Comparison of ENCODE assay signal across 1 cellular context in genomic region chr1:162561037-162561615, GRCh38.
TF ChIP-seq lines count a peak whose summit lies in the region.

No MANE protein-coding gene starts in this region.

TF ChIP-seq in GM12878, 131 proteins besides CTCF, POLR2A, EP300 and RAD21 (continued from another document):
- TF ChIP-seq ATF3 (IDR thresholded peaks at IDR 0.05; ENCODE audit: borderline replicate concordance, extremely low read depth, low read depth, low read length): no peak
- TF ChIP-seq NR2C2 (IDR thresholded peaks at IDR 0.05; ENCODE audit: borderline replicate concordance, control insufficient read depth, insufficient read length, low read depth): no peak
- no peak for TF ChIP-seq ATF7 (IDR thresholded peaks at IDR 0.05; ENCODE audit: low read depth)
- no peak for TF ChIP-seq SUPT20H (IDR thresholded peaks at IDR 0.05; ENCODE audit: borderline replicate concordance, control insufficient read depth, low read depth, low read length)
- TF ChIP-seq ELK1 (IDR thresholded peaks at IDR 0.05; ENCODE audit: low read depth, low read length): no peak
- TF ChIP-seq E4F1 (IDR thresholded peaks at IDR 0.05; ENCODE audit: borderline replicate concordance, partially characterized antibody): no peak
- no peak for TF ChIP-seq ASH2L (IDR thresholded peaks at IDR 0.05; ENCODE audit: borderline replicate concordance, low read depth)
- no peak for TF ChIP-seq EED (IDR thresholded peaks at IDR 0.05; ENCODE audit: low read depth)
- no peak for TF ChIP-seq TARDBP (IDR thresholded peaks at IDR 0.05; ENCODE audit: borderline replicate concordance)
- peak; percentile 74 for TF ChIP-seq SP1 (IDR thresholded peaks at IDR 0.05; ENCODE audit: low read depth, low read length)
- no peak for TF ChIP-seq FOS (IDR thresholded peaks at IDR 0.05; ENCODE audit: borderline replicate concordance, extremely low read depth, insufficient read length)
- no peak for TF ChIP-seq YY1 (IDR thresholded peaks at IDR 0.05; ENCODE audit: low read depth, low read length)
- no peak for TF ChIP-seq HDAC2 (IDR thresholded peaks at IDR 0.05)
- TF ChIP-seq SRF (IDR thresholded peaks at IDR 0.05; ENCODE audit: low read depth in 2 of 2, low read length in 2 of 2): no peak
- TF ChIP-seq ZNF217 (IDR thresholded peaks at IDR 0.05): no peak
- no peak for TF ChIP-seq ZNF274 (IDR thresholded peaks at IDR 0.05; ENCODE audit: insufficient read depth, insufficient read length)
- peak; percentile 82 for TF ChIP-seq CREB1 (IDR thresholded peaks at IDR 0.05; ENCODE audit: low read depth)
- no peak; a peak in 1 of 4 replicates for TF ChIP-seq IKZF2 (IDR thresholded peaks at IDR 0.05)
- TF ChIP-seq ZBTB33 (IDR thresholded peaks at IDR 0.05): no peak
- TF ChIP-seq TCF3 (IDR thresholded peaks at IDR 0.05; ENCODE audit: borderline replicate concordance, insufficient read depth, low read depth, low read length): no peak
- no peak for TF ChIP-seq HSF1 (IDR thresholded peaks at IDR 0.05; ENCODE audit: low read depth, low read length)
- TF ChIP-seq SREBF1 (IDR thresholded peaks at IDR 0.05; ENCODE audit: low read length): no peak
- no peak for TF ChIP-seq PAX5 (IDR thresholded peaks at IDR 0.05; ENCODE audit: borderline replicate concordance, low read depth, low read length)
- no peak for TF ChIP-seq KLF5 (IDR thresholded peaks at IDR 0.05; ENCODE audit: partially characterized antibody)
- TF ChIP-seq PAX8 (IDR thresholded peaks at IDR 0.05): no peak
- no peak for TF ChIP-seq HCFC1 (IDR thresholded peaks at IDR 0.05; ENCODE audit: low read length)
- no peak for TF ChIP-seq NFIC (IDR thresholded peaks at IDR 0.05; ENCODE audit: low read depth, low read length)
- TF ChIP-seq CREM (IDR thresholded peaks at IDR 0.05; ENCODE audit: low read depth): peak; percentile 46
- no peak for TF ChIP-seq MYC (IDR thresholded peaks at IDR 0.05; ENCODE audit: insufficient read depth, insufficient read length, insufficient replicate concordance, low read length, severe bottlenecking)
- no peak for TF ChIP-seq RAD51 (IDR thresholded peaks at IDR 0.05)
- no peak; the same call in 1 of the 2 replicates for TF ChIP-seq HDGF (IDR thresholded peaks at IDR 0.05)
- TF ChIP-seq LARP7 (IDR thresholded peaks at IDR 0.05): peak; percentile 28; the same call in 1 of the 2 replicates
- TF ChIP-seq ZNF687 (IDR thresholded peaks at IDR 0.05): no peak
- no peak for TF ChIP-seq ZSCAN29 (IDR thresholded peaks at IDR 0.05)
- TF ChIP-seq NRF1 (conservative IDR thresholded peaks at IDR 0.05; ENCODE audit: low read depth, low read length): 0 out of 2 replicates have a peak, but pooled peaks have one; percentile 31
- 0 out of 2 replicates have a peak, but pooled peaks have one; percentile 12 for TF ChIP-seq NR2F1 (conservative IDR thresholded peaks at IDR 0.05)
- TF ChIP-seq JUND (IDR thresholded peaks at IDR 0.05; ENCODE audit: low read depth, low read length): no peak
TF ChIP-seq in GM12878: peak in this region for 16.
